18 cellular contexts compared by ENCODE assay signal in genomic region chr3:57158316-57158715, GRCh38. TPM values are rescaled to one million over a fixed set of nuclear protein-coding genes. Genes with fewer than 3 reads are reported as not detected.
DNase-seq lines count a peak whose midpoint lies in the region; ATAC-seq and TF ChIP-seq lines count a peak whose summit lies in the region.
"Had no signal": no experiment of that assay in that cellular context is flagged by ENCODE, and none has a peak within 500 bp of the region (broad histone marks: within the 10 kb centered on the region; RNA-seq: fewer than 3 reads in every experiment).

No MANE protein-coding gene starts in this region.

- peak; percentile 68 for DNase-seq in left kidney (ENCODE audit: low read depth, low spot score)
- no peak for DNase-seq in right atrium auricular region (ENCODE audit: low spot score)
- DNase-seq in ecto neural progenitor cell (ENCODE audit: low spot score), result no peak
- DNase-seq in HEK293T (ENCODE audit: extremely low spot score), result no peak
- DNase-seq in NCI-H2171 (lab: John Stamatoyannopoulos, UW), result no peak
- DNase-seq: AML-193; CD4-positive, alpha-beta T cell; GOT3; HFFc6; MM.1S; NCI-H1105 treated with DMSO at 0.1 percent for 48 hours; NCI-H524; NK-92 treated with Interleukin-12 subunit alpha and Interleukin-12 subunit beta, amount 100 ng/mL, for 24 hours had no signal

- no peaks in the 10 kb centered on the region for H3K9me3 ChIP-seq in HUES48 (ENCODE audit: control insufficient read depth, insufficient read depth, low read length)
- no peaks in the 10 kb centered on the region for H3K9me3 ChIP-seq in right atrium auricular region

- no peak overlapping the region for H3K4me3 ChIP-seq in HUES48 (ENCODE audit: low read depth, low read length)
- H3K4me3 ChIP-seq in right atrium auricular region, result no peak overlapping the region

- H3K9ac ChIP-seq in HUES48 (ENCODE audit: low read depth, low read length), result no peak overlapping the region
- H3K9ac ChIP-seq: KMS-11 had no signal

- H3K4me1 ChIP-seq in HUES48 (ENCODE audit: control insufficient read depth, insufficient read depth, low read length), result peaks cover 82% of the 10 kb centered on the region
- peaks cover 0 to 36% of the 10 kb centered on the region in 2 donors for H3K4me1 ChIP-seq in right atrium auricular region

- H3K27ac ChIP-seq in 22Rv1 (peak overlapping the region; percentile 56), HUES48 (ENCODE audit: low read depth, low read length) (peak overlapping the region; percentile 91), right atrium auricular region (no peak overlapping the region)
- H3K27ac ChIP-seq: HL-60, KMS-11 had no signal

- TF ChIP-seq CTCF in 22Rv1 (IDR thresholded peaks at IDR 0.05) (no peak), right atrium auricular region (IDR thresholded peaks at IDR 0.05) (no peak)

- H3K36me3 ChIP-seq in HUES48 (ENCODE audit: control insufficient read depth, insufficient read depth, low read length) (no peaks in the 10 kb centered on the region), right atrium auricular region (no peaks in the 10 kb centered on the region)

- POLR2A ChIA-PET in HEK293T (lab: Yijun Ruan, JAX), result no interaction called here

- CTCF ChIA-PET in HEK293T (lab: Yijun Ruan, JAX), result no interaction called here

- no peak for ATAC-seq in SK-N-SH treated with all-trans-retinoic acid at 6 μM for 48 hours

- peaks cover 59% of the 10 kb centered on the region for H3K27me3 ChIP-seq in HUES48 (ENCODE audit: control insufficient read depth, insufficient read depth, low read length)
- no peaks in the 10 kb centered on the region for H3K27me3 ChIP-seq in right atrium auricular region

TF ChIP-seq in SK-N-SH treated with all-trans-retinoic acid at 6 μM for 48 hours, 23 proteins besides CTCF, POLR2A, EP300 and RAD21:
- TF ChIP-seq TSHZ2 (CRISPR knock-in tag; IDR thresholded peaks at IDR 0.05), result 0 out of 2 replicates have a peak, but pooled peaks have one; percentile 33
- TF ChIP-seq POU6F1 (CRISPR knock-in tag; IDR thresholded peaks at IDR 0.05; ENCODE audit: borderline replicate concordance, low read depth), result no peak
- no peak for TF ChIP-seq ARNTL (CRISPR knock-in tag; IDR thresholded peaks at IDR 0.05; ENCODE audit: borderline replicate concordance, low read depth)
- TF ChIP-seq TCF4 (CRISPR knock-in tag; IDR thresholded peaks at IDR 0.05; ENCODE audit: borderline replicate concordance), result peak; percentile 30; the same call in 1 of the 2 replicates

TF ChIP-seq in HEK293T, 16 proteins besides CTCF, POLR2A, EP300 and RAD21:
- TF ChIP-seq L3MBTL2 (conservative IDR thresholded peaks at IDR 0.05) (no peak), NFRKB (IDR thresholded peaks at IDR 0.05) (no peak), ELF4 (IDR thresholded peaks at IDR 0.05) (no peak), TARDBP (IDR thresholded peaks at IDR 0.05) (no peak), SP1 (IDR thresholded peaks at IDR 0.05) (no peak), HDGF (IDR thresholded peaks at IDR 0.05; ENCODE audit: borderline replicate concordance) (no peak), ARNT (IDR thresholded peaks at IDR 0.05) (no peak), LEF1 (IDR thresholded peaks at IDR 0.05; ENCODE audit: borderline replicate concordance) (no peak), FOXK2 (IDR thresholded peaks at IDR 0.05) (no peak), FOXA1 (IDR thresholded peaks at IDR 0.05) (no peak), CTBP1 (IDR thresholded peaks at IDR 0.05; ENCODE audit: borderline replicate concordance) (no peak), SUZ12 (IDR thresholded peaks at IDR 0.05) (no peak), ZNF384 (IDR thresholded peaks at IDR 0.05) (no peak), FOXM1 (IDR thresholded peaks at IDR 0.05; ENCODE audit: borderline replicate concordance) (no peak), PKNOX1 (IDR thresholded peaks at IDR 0.05) (no peak), BHLHE40 (IDR thresholded peaks at IDR 0.05; ENCODE audit: borderline replicate concordance) (no peak)

RNA-seq across cellular contexts. Expression of gene IL17RD, which starts 6.8 kb away (rescaled TPM):
- total RNA-seq in right atrium auricular region, result 1 to 10 TPM; 2.1 to 2.8 TPM
- total RNA-seq: CD4-positive, alpha-beta T cell had no signal

RNA-seq across cellular contexts. Expression of gene HESX1, which starts 41.5 kb away (rescaled TPM):
- 1 to 10 TPM in 1 of 2 donors, under 1 TPM in 1; 0.75 to 1.2 TPM for total RNA-seq in right atrium auricular region

Comparison
In these comparisons a context has a peak if more than half of its experiments do, and no peak if none do; other contexts are left out.
1. H3K27ac ChIP-seq: peak in 22Rv1 (single experiment) and HUES48 (single experiment); none in right atrium auricular region (0 of 2).